In genomic region chr3:169966951-169967915, GRCh38 we compare ENCODE assay signal across 9 cellular contexts. TPM values are rescaled to one million over a fixed set of nuclear protein-coding genes. Genes with fewer than 3 reads are reported as not detected.
DNase-seq lines count a peak whose midpoint lies in the region; ATAC-seq, FAIRE-seq and TF ChIP-seq lines count a peak whose summit lies in the region.
"Had no signal": no experiment of that assay in that cellular context is flagged by ENCODE, and none has a peak within 500 bp of the region (broad histone marks: within the 10 kb centered on the region; RNA-seq: fewer than 3 reads in every experiment).

No MANE protein-coding gene starts in this region.

- no peaks in the 10 kb centered on the region for H3K9me3 ChIP-seq in parathyroid adenoma (ENCODE audit: control insufficient read depth, low read length)

- intact Hi-C loops in cardiac septum (cut with DNase I): loop anchor here (2.0 to 5.0 kb wide), 2 partner anchors 102 to 200 kb away; partner anchors contain the start of genes ACTRT3 and TERC

- peak overlapping the region; percentile 79 for H3K4me2 ChIP-seq in parathyroid adenoma (ENCODE audit: low read length)

- H2AFZ ChIP-seq in parathyroid adenoma: peak overlapping the region; percentile 96

- ATAC-seq in GM21423 (IDR thresholded peaks at IDR 0.05; ENCODE audit: unreplicated experiment): peak; percentile 32

- DNase-seq in D341Med (ENCODE audit: low spot score) (peak; percentile 84), HTR-8/SVneo (ENCODE audit: insufficient read length, low spot score) (peak; percentile 26), RWPE1 (ENCODE audit: low spot score) (peak; percentile 26), cardiac septum (ENCODE audit: low spot score) (peak; percentile 81), GM19240 (ENCODE audit: insufficient read length, low spot score) (no peak)

- 2 to 4% (median 4%) methylated on average over 38 to 44 of the region's 44 CpGs for WGBS in adipose tissue, 3 donors

- no peak for FAIRE-seq in HTR-8/SVneo (lab: Jason Lieb, UNC)

- no peaks in the 10 kb centered on the region for H3K36me3 ChIP-seq in parathyroid adenoma (ENCODE audit: control insufficient read depth, insufficient read depth, low read length)

- peak overlapping the region; percentile 67 for H3K9ac ChIP-seq in parathyroid adenoma

- POLR2A ChIA-PET in RWPE1 (lab: Yijun Ruan, JAX; ENCODE audit: low non-redundant PET): interaction anchor here (0.6 to 1.6 kb wide), 2 partner anchors 18 to 198 kb away, joined by 3 to 6 read pairs; partner anchors contain the start of gene ACTRT3

- H3K27ac ChIP-seq in RWPE1: peak overlapping the region; percentile 82
- peak overlapping the region; percentile 56 for H3K27ac ChIP-seq in adipose tissue (ENCODE audit: low read depth, low read length)
- H3K27ac ChIP-seq in parathyroid adenoma: peak overlapping the region; percentile 84

- no peaks in the 10 kb centered on the region for H3K27me3 ChIP-seq in parathyroid adenoma (ENCODE audit: control insufficient read depth, insufficient read depth, low read length)

- H3K79me2 ChIP-seq in parathyroid adenoma: peaks cover 33% of the 10 kb centered on the region

- H3K4me3 ChIP-seq in parathyroid adenoma (ENCODE audit: low read depth, low read length): peak overlapping the region; percentile 86

- CTCF ChIA-PET in RWPE1 (lab: Yijun Ruan, JAX): interaction anchor here (0.6 to 0.8 kb wide), 2 partner anchors 32 to 102 kb away, joined by 3 to 4 read pairs; no protein-coding TSS in a partner anchor

- peaks cover 11% of the 10 kb centered on the region for H3K4me1 ChIP-seq in parathyroid adenoma

- TF ChIP-seq CTCF in RWPE1 (conservative IDR thresholded peaks at IDR 0.05; ENCODE audit: low read depth) (no peak), parathyroid adenoma (IDR thresholded peaks at IDR 0.05) (no peak)

RNA-seq across cellular contexts. Expression of gene SEC62, which starts 0.6 kb away (rescaled TPM):
- 10 to 100 TPM; 44.2 to 58.1 (median 54.8) TPM for polyA plus RNA-seq in adipose tissue
- 74.5 TPM for total RNA-seq in cardiac septum

RNA-seq across cellular contexts. Expression of gene SAMD7, which starts 55.9 kb away (rescaled TPM):
- polyA plus RNA-seq in adipose tissue: not detected
- not detected for total RNA-seq in cardiac septum
- total RNA-seq: glomerular endothelial cell had no signal
